16 cellular contexts compared by ENCODE assay signal in the genomic region with DNA sequence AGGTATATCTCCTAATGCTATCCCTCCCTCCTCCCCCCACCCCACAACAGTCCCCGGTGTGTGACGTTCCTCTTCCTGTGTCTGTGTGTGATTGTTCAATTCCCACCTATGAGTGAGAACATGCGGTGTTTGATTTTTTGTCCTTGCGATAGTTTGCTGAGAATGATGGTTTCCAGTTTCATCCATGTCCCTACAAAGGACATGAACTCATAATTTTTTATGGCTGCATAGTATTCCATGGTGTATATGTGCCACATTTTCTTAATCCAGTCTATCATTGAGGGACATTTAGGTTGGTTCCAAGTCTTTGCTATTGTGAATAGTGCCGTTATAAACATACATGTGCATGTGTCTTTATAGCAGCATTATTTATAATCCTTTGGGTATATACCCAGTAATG. TPM values are rescaled to one million over a fixed set of nuclear protein-coding genes. Genes with fewer than 3 reads are reported as not detected.
"Had no signal": no experiment of that assay in that cellular context is flagged by ENCODE, and none has a peak within 500 bp of the region (broad histone marks: within the 10 kb centered on the region; RNA-seq: fewer than 3 reads in every experiment).

No MANE protein-coding gene starts in this region.

RNA-seq across cellular contexts. Expression of gene UGT1A6, which starts 8.2 kb away (rescaled TPM):
- total RNA-seq: natural killer cell, occipital lobe, osteoblast, ovary, pulmonary artery endothelial cell, right atrium auricular region, sciatic nerve, spleen had no signal
- polyA plus RNA-seq: neural cell, ovary, smooth muscle cell, spleen had no signal

RNA-seq across cellular contexts. Expression of gene UGT1A5, which starts 11.9 kb away (rescaled TPM):
- total RNA-seq: natural killer cell, occipital lobe, osteoblast, ovary, pulmonary artery endothelial cell, right atrium auricular region, sciatic nerve, smooth muscle cell, spleen, tibial nerve had no signal
- polyA plus RNA-seq: neural cell, ovary, smooth muscle cell, spleen had no signal

RNA-seq across cellular contexts. Expression of gene UGT1A4, which starts 17.7 kb away (rescaled TPM):
- total RNA-seq: natural killer cell, occipital lobe, osteoblast, prostate gland, pulmonary artery endothelial cell, right atrium auricular region, sciatic nerve, smooth muscle cell, spleen, testis, tibial nerve had no signal
- polyA plus RNA-seq: neural cell, ovary, smooth muscle cell, spleen had no signal

RNA-seq across cellular contexts. Expression of gene UGT1A7, which starts 19.1 kb away (rescaled TPM):
- total RNA-seq: natural killer cell, occipital lobe, osteoblast, ovary, pulmonary artery endothelial cell, right atrium auricular region, sciatic nerve, smooth muscle cell, spleen, tibial nerve, upper lobe of left lung had no signal
- polyA plus RNA-seq: neural cell, ovary, smooth muscle cell had no signal

RNA-seq across cellular contexts. Expression of gene UGT1A3, which starts 28.0 kb away (rescaled TPM):
- total RNA-seq: natural killer cell, occipital lobe, osteoblast, ovary, pulmonary artery endothelial cell, right atrium auricular region, sciatic nerve, smooth muscle cell, spleen, testis, tibial nerve, vagina had no signal
- polyA plus RNA-seq: neural cell, ovary, smooth muscle cell, spleen, thymus had no signal
